8 cellular contexts compared by ENCODE assay signal in genomic region chr1:27601771-27602509, GRCh38. TPM values are rescaled to one million over a fixed set of nuclear protein-coding genes. Genes with fewer than 3 reads are reported as not detected.
DNase-seq lines count a peak whose midpoint lies in the region; ATAC-seq, FAIRE-seq and TF ChIP-seq lines count a peak whose summit lies in the region.

No MANE protein-coding gene starts in this region.

- no peak for TF ChIP-seq CTCF in BJ (IDR thresholded peaks at IDR 0.05; ENCODE audit: insufficient read depth, low read depth, low read length)
- no peak for TF ChIP-seq CTCF in K562 (IDR thresholded peaks at IDR 0.05 in 2 of 3, conservative IDR thresholded peaks at IDR 0.05 in 1 of 3; ENCODE audit: insufficient read depth in 2 of 3, low read depth in 1 of 3, low read length in 3 of 3)
- peak in 1 of 11 experiments; percentile 6 for TF ChIP-seq CTCF in spleen (IDR thresholded peaks at IDR 0.05 in 8 of 11, conservative IDR thresholded peaks at IDR 0.05 in 3 of 11)

- peaks cover 74 to 76% of the 10 kb centered on the region in 2 experiments for H3K4me1 ChIP-seq in K562 (replicated peaks in 1 of 2; ENCODE audit: control insufficient read depth in 2 of 2, insufficient read depth in 2 of 2, low read length in 2 of 2)
- peaks cover 60 to 94% (median 85%) of the 10 kb centered on the region in 6 donors for H3K4me1 ChIP-seq in spleen

- TF ChIP-seq POLR2A in K562 (conservative IDR thresholded peaks at IDR 0.05) = no peak
- no peak for TF ChIP-seq POLR2A in spleen (IDR thresholded peaks at IDR 0.05)

- peaks cover 12% of the 10 kb centered on the region for H3K9me1 ChIP-seq in K562 (ENCODE audit: control insufficient read depth, insufficient read depth, low read length)

- no peak for TF ChIP-seq EP300 in K562 (IDR thresholded peaks at IDR 0.05; ENCODE audit: low read length)

- no peak overlapping the region for H2AFZ ChIP-seq in K562 (ENCODE audit: low read depth, low read length)

- FAIRE-seq in K562 (lab: Jason Lieb, UNC) = no peak

- TF ChIP-seq RAD21 in K562 (CRISPR knock-in tag; conservative IDR thresholded peaks at IDR 0.05 in 1 of 2, IDR thresholded peaks at IDR 0.05 in 1 of 2) = peak in 1 of 2 experiments; percentile 8; a peak in 1 of 4 replicates

- H3K9ac ChIP-seq in K562 (ENCODE audit: insufficient read depth in 1 of 2, low read depth in 2 of 2, low read length in 2 of 2) = peak overlapping the region; percentile 45 to 95; a peak in 3 of 4 replicates

- CTCF ChIA-PET in BJ (lab: Yijun Ruan, JAX) (interaction anchor here (0.6 to 12.5 kb wide), 20 partner anchors 12 to 305 kb away, joined by 3 to 238 read pairs (median 4); no protein-coding TSS in a partner anchor), K562 (lab: Yijun Ruan, JAX; ENCODE audit: low intra/inter-chr PET ratio) (no interaction called here)

- H3K4me3 ChIP-seq in BJ (ENCODE audit: low read depth, low read length) (peak overlapping the region; percentile 82), K562 (peak overlapping the region; percentile 89), iPS-18c (ENCODE audit: insufficient read depth, low read depth, low read length) (peak overlapping the region; percentile 77), spleen (peak overlapping the region; percentile 65 to 98 (median 81))

- H3K27me3 ChIP-seq in BJ (ENCODE audit: control insufficient read depth, insufficient read depth, low read length) (no peaks in the 10 kb centered on the region), K562 (ENCODE audit: control insufficient read depth in 2 of 2, insufficient read depth in 2 of 2, low read length in 2 of 2) (no peaks in the 10 kb centered on the region), spleen (replicated peaks in 1 of 7) (peaks cover 0 to 13% (median 0%) of the 10 kb centered on the region in 7 donors)

- in situ Hi-C loops in K562 (cut with MboI) = loop anchor here (10.0 to 25.0 kb wide), 3 partner anchors 47 to 490 kb away; no protein-coding TSS in a partner anchor

- peak overlapping the region; percentile 48 for H3K4me2 ChIP-seq in K562 (ENCODE audit: insufficient read depth, low read length)

- ATAC-seq in K562 = no peak
- ATAC-seq in GM21447 (IDR thresholded peaks at IDR 0.05; ENCODE audit: unreplicated experiment) = no peak

- BruUV-seq in K562 (replicated peaks; lab: Mats Ljungman, UMichigan) = no TSS peak

- peaks cover 69% of the 10 kb centered on the region for H3K79me2 ChIP-seq in K562 (ENCODE audit: control insufficient read depth, insufficient read depth, low read length)

- DNase-seq in BJ (ENCODE audit: low read depth) (no peak), HT1080 (ENCODE audit: low read depth) (peak; percentile 26), K562 (ENCODE audit: extremely low read depth in 1 of 4, low spot score in 3 of 4) (no peak), spleen (peak; percentile 89), activated gamma-delta T cell treated with Interleukin-2 at 50 U/mL for 16 hours (no peak), NCI-H82 treated with DMSO at 0.1 percent for 48 hours (lab: John Stamatoyannopoulos, UW; ENCODE audit: unreplicated experiment) (no peak)

- H4K20me1 ChIP-seq in K562 (replicated peaks; ENCODE audit: control insufficient read depth, insufficient read depth, low read length) = peaks cover 38% of the 10 kb centered on the region

- H3K9me3 ChIP-seq in K562 (replicated peaks; ENCODE audit: control insufficient read depth, insufficient read depth, low read depth, low read length) (no peaks in the 10 kb centered on the region), iPS-18c (ENCODE audit: control insufficient read depth, insufficient read depth, low read length) (peaks cover 5% of the 10 kb centered on the region), spleen (no peaks in the 10 kb centered on the region)

- H3K27ac ChIP-seq in K562 (ENCODE audit: extremely low read depth, low read depth, low read length) = peak overlapping the region; percentile 5; the same call in 1 of the 3 replicates
- peak overlapping the region; percentile 72 to 96 (median 88) for H3K27ac ChIP-seq in spleen

- POLR2A ChIA-PET in BJ (lab: Charles Lee) = no interaction called here
- POLR2A ChIA-PET in K562 (lab: Yijun Ruan, JAX) = interaction anchor here (0.6 to 4.5 kb wide), 9 partner anchors 10 to 204 kb away, joined by 3 to 28 read pairs (median 4); no protein-coding TSS in a partner anchor

- WGBS in K562 (ENCODE audit: insufficient coverage, low coverage, missing lambda C conversion rate) = 82% methylated on average over 20 of the region's 23 CpGs
- WGBS in spleen, 5 donors = 0 to 17% (median 10%) methylated on average over 11 to 23 of the region's 23 CpGs

- intact Hi-C loops in K562 (cut with micrococcal nuclease) (no loop called here), spleen (cut with DNase I; ENCODE audit: low total_unique reads) (loop anchor here (10.0 kb wide), 1 partner anchor 107 kb away; the partner anchor contains the start of gene WASF2)

- no peaks in the 10 kb centered on the region for H3K36me3 ChIP-seq in BJ (ENCODE audit: control insufficient read depth, insufficient read depth, low read length)
- peaks cover 14% of the 10 kb centered on the region; the same call in 2 of the 3 replicates for H3K36me3 ChIP-seq in K562 (ENCODE audit: control insufficient read depth, insufficient read depth, low read length)
- H3K36me3 ChIP-seq in spleen = no peaks in the 10 kb centered on the region

TF ChIP-seq in K562, 482 proteins besides CTCF, POLR2A, EP300 and RAD21 (continues in another document):
- TF ChIP-seq HMGN3 (IDR thresholded peaks at IDR 0.05; ENCODE audit: borderline replicate concordance, extremely low read depth, insufficient read length, low read depth, low read length) = peak; percentile 29
- TF ChIP-seq RBM15 (IDR thresholded peaks at IDR 0.05; ENCODE audit: insufficient read depth, low read length) = no peak
- peak; percentile 22 for TF ChIP-seq PCBP1 (IDR thresholded peaks at IDR 0.05; ENCODE audit: low read depth, low read length, poor library complexity, severe bottlenecking)

RNA-seq across cellular contexts. Expression of gene AHDC1, which starts 2.0 kb away (rescaled TPM):
- polyA plus RNA-seq in BJ (2011; rRNA removed) (3.5 and 4.1 TPM in 2 replicates), K562 (2011; rRNA removed) (3.1 and 4.2 TPM in 2 replicates), K562 (2014; fragmentation: Illumina TruSeq; extraction: Trizol) (5.4 and 9.5 TPM in 2 replicates), K562 (2014; fragmentation: Nextera tagmentation; extraction: Ambion mirVana) (under 1 TPM; 0.21 to 0.59 TPM), K562 (2014; rRNA removed) (8.5 and 9.0 TPM in 2 replicates), spleen (10 to 100 TPM in 1 of 3 donors, 1 to 10 TPM in 2; 3.2 to 24.2 (median 4.3) TPM)
- polyA minus RNA-seq in BJ (2011; rRNA and poly(A)+ RNA removed) = 4.4 and 5.2 TPM in 2 replicates
- 9.4 and 10.3 TPM in 2 replicates for total RNA-seq in HT1080 (2014; rRNA removed; shearing (Covaris generic))
- polyA plus RNA-seq in HT1080 (2015; cell fraction: cytosol; rRNA removed) = 10.2 and 11.5 TPM in 2 replicates
- 17.6 and 24.6 TPM in 2 replicates for polyA plus RNA-seq in HT1080 (2015; cell fraction: nucleus; rRNA removed)
- total RNA-seq in K562 (2011; cell fraction: chromatin; rRNA removed; ENCODE audit: low replicate concordance) = 62.5 and 101 TPM in 2 replicates
- 36.7 and 38.9 TPM in 2 replicates for total RNA-seq in K562 (2011; cell fraction: nucleolus; rRNA removed)
- total RNA-seq in K562 (2011; cell fraction: nucleoplasm; rRNA removed) = 49.2 and 72.8 TPM in 2 replicates
- total RNA-seq in K562 (2014; rRNA removed) (7.9 and 12.5 TPM in 2 replicates), K562 (2014; rRNA removed; fragmentation: Illumina TruSeq; extraction: Trizol) (3.6 and 4.6 TPM in 2 replicates), K562 (2015; rRNA removed; fragmentation: Illumina TruSeq; extraction: Trizol) (4.7 and 4.8 TPM in 2 replicates), K562 (2021) (36.4 and 37.8 TPM in 2 replicates), spleen (100 to 1,000 TPM in 1 of 7 donors, 10 to 100 TPM in 6; 35.1 to 104 (median 54.6) TPM)
- 2.3 and 3.9 TPM in 2 replicates for polyA plus RNA-seq in K562 (2011; cell fraction: cytosol; rRNA removed)
- 13.3 and 21.8 TPM in 2 replicates for polyA plus RNA-seq in K562 (2011; cell fraction: nucleus; rRNA removed)
- 13.7 and 18.2 TPM in 2 replicates for polyA plus RNA-seq in K562 (2012)
- 3.7 and 9.1 TPM in 2 replicates for polyA minus RNA-seq in K562 (2011; rRNA and poly(A)+ RNA removed)
- polyA minus RNA-seq in K562 (2011; cell fraction: cytosol; rRNA and poly(A)+ RNA removed) = 12.2 and 15.2 TPM in 2 replicates
- 10.6 and 11.6 TPM in 2 replicates for polyA minus RNA-seq in K562 (2011; cell fraction: nucleus; rRNA and poly(A)+ RNA removed)

RNA-seq across cellular contexts. Expression of gene FGR, which starts 33.0 kb away (rescaled TPM):
- polyA plus RNA-seq in BJ (2011; rRNA removed) (not detected in 2 replicates), K562 (2011; rRNA removed) (0.04 TPM in 1 of 2 replicates, not detected in the other), K562 (2014; fragmentation: Illumina TruSeq; extraction: Trizol) (not detected in 2 replicates), K562 (2014; fragmentation: Nextera tagmentation; extraction: Ambion mirVana) (not detected), K562 (2014; rRNA removed) (not detected in 2 replicates), spleen (10 to 100 TPM; 44.7 to 94.2 (median 78.6) TPM)
- 0.21 TPM in 1 of 2 replicates, not detected in the other for polyA minus RNA-seq in BJ (2011; rRNA and poly(A)+ RNA removed)
- not detected in 2 replicates for total RNA-seq in HT1080 (2014; rRNA removed; shearing (Covaris generic))
- polyA plus RNA-seq in HT1080 (2015; cell fraction: cytosol; rRNA removed) = not detected in 2 replicates
- polyA plus RNA-seq in HT1080 (2015; cell fraction: nucleus; rRNA removed) = not detected in 2 replicates
- not detected in 2 replicates for total RNA-seq in K562 (2011; cell fraction: chromatin; rRNA removed; ENCODE audit: low replicate concordance)
- not detected in 2 replicates for total RNA-seq in K562 (2011; cell fraction: nucleolus; rRNA removed)
- not detected in 2 replicates for total RNA-seq in K562 (2011; cell fraction: nucleoplasm; rRNA removed)
- total RNA-seq in K562 (2014; rRNA removed) (not detected in 2 replicates), K562 (2014; rRNA removed; fragmentation: Illumina TruSeq; extraction: Trizol) (not detected in 2 replicates), K562 (2015; rRNA removed; fragmentation: Illumina TruSeq; extraction: Trizol) (not detected in 2 replicates), K562 (2021) (0.11 and 0.38 TPM in 2 replicates), spleen (100 to 1,000 TPM in 6 of 7 donors, 10 to 100 TPM in 1; 90.5 to 249 (median 134) TPM)
- 0.06 TPM in 1 of 2 replicates, not detected in the other for polyA plus RNA-seq in K562 (2011; cell fraction: cytosol; rRNA removed)
- 0.20 TPM in 1 of 2 replicates, not detected in the other for polyA plus RNA-seq in K562 (2011; cell fraction: nucleus; rRNA removed)
- not detected in 2 replicates for polyA plus RNA-seq in K562 (2012)
- polyA minus RNA-seq in K562 (2011; rRNA and poly(A)+ RNA removed) = not detected in 2 replicates
- polyA minus RNA-seq in K562 (2011; cell fraction: cytosol; rRNA and poly(A)+ RNA removed) = not detected in 2 replicates
- polyA minus RNA-seq in K562 (2011; cell fraction: nucleus; rRNA and poly(A)+ RNA removed) = not detected in 2 replicates

Comparison
In these comparisons a context has a peak if more than half of its experiments do, and no peak if none do; other contexts are left out.
1. DNase-seq: peak in HT1080 (single experiment) and spleen (single experiment); none in BJ (single experiment), K562 (0 of 4), activated gamma-delta T cell treated with Interleukin-2 at 50 U/mL for 16 hours (single experiment) and NCI-H82 treated with DMSO at 0.1 percent for 48 hours (single experiment).
2. RNA of gene FGR, which starts 33.0 kb away (total RNA-seq): 90.5 to 249 TPM in spleen; not detected in HT1080 and 0.11 to 0.38 TPM in K562; every median in the first group is over 10 times any median in the second.
3. Peak in every context shown above with its lines, with median percentiles within 50 percentile points of each other: H3K4me3 ChIP-seq.